Comparison of ENCODE assay signal across 9 cellular contexts in the genomic region with DNA sequence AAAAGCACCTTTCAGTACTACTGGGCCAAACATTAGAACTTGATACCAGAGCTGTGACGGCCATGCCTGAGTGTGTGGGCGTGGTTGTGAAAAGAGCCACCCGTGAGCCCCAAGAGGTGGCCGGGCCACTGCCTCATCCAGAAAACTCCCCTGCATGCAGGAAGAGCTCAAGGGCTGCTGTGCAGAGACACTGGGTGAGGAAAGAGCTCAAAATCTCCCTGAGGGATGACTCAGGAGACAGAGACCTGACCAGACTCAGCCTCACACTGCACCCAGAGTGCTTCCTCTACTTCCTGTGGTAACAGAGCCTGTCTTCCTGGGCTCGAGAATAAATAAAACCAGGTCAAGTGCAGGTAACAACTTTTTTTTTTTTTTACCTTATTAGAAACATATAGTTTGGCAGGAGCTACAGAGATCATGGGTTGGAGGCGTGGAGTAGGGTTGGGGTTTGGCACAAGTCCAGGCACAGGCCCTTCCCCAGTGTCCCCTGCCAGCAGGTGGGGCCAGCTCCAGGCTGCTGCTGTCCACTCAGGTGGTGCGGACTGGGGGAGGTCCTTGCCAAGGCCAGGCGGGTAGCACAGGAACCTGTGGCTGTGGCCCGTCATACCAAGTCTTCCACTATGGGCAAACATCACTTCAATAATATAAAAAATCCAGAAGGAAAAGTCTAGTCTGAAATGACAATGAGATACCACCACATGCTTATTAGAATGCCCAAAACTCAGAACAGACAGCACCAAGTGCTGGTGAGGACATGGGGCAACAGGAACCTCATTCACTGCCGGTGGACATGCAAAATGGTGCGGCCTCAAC. TPM values are rescaled to one million over a fixed set of nuclear protein-coding genes. Genes with fewer than 3 reads are reported as not detected.
DNase-seq lines count a peak whose midpoint lies in the region; ATAC-seq lines count a peak whose summit lies in the region.
"Had no signal": no experiment of that assay in that cellular context is flagged by ENCODE, and none has a peak within 500 bp of the region (broad histone marks: within the 10 kb centered on the region; RNA-seq: fewer than 3 reads in every experiment).

No MANE protein-coding gene starts in this region.

- no peaks in the 10 kb centered on the region for H3K9me3 Mint-ChIP-seq in activated naive CD4-positive, alpha-beta T cell treated with anti-CD3 and anti-CD28 coated beads, Interleukin-2, amount 50 U/mL, for 24 hours
- H3K9me3 Mint-ChIP-seq: brain had no signal

- peak overlapping the region; percentile 67 for H3K4me3 Mint-ChIP-seq in activated naive CD4-positive, alpha-beta T cell treated with anti-CD3 and anti-CD28 coated beads, Interleukin-2, amount 50 U/mL, for 24 hours
- H3K4me3 Mint-ChIP-seq: brain had no signal

- peaks cover 71% of the 10 kb centered on the region for H3K4me1 Mint-ChIP-seq in activated naive CD4-positive, alpha-beta T cell treated with anti-CD3 and anti-CD28 coated beads, Interleukin-2, amount 50 U/mL, for 24 hours

- ATAC-seq in HG03135 (IDR thresholded peaks at IDR 0.05; ENCODE audit: unreplicated experiment) (no peak), HG02981 (IDR thresholded peaks at IDR 0.05; ENCODE audit: unreplicated experiment) (no peak), HG03039 (IDR thresholded peaks at IDR 0.05; ENCODE audit: unreplicated experiment) (no peak)

- H3K36me3 Mint-ChIP-seq in activated naive CD4-positive, alpha-beta T cell treated with anti-CD3 and anti-CD28 coated beads, Interleukin-2, amount 50 U/mL, for 24 hours: no peaks in the 10 kb centered on the region
- H3K36me3 Mint-ChIP-seq: brain had no signal

- H3K27me3 Mint-ChIP-seq in activated naive CD4-positive, alpha-beta T cell treated with anti-CD3 and anti-CD28 coated beads, Interleukin-2, amount 50 U/mL, for 24 hours: no peaks in the 10 kb centered on the region
- H3K27me3 Mint-ChIP-seq: brain had no signal

- peak overlapping the region; percentile 59 for H3K27ac Mint-ChIP-seq in activated naive CD4-positive, alpha-beta T cell treated with anti-CD3 and anti-CD28 coated beads, Interleukin-2, amount 50 U/mL, for 24 hours

- peak; percentile 17 to 28 for DNase-seq in stimulated activated CD4-positive, alpha-beta T cell treated with anti-CD3 and anti-CD28 coated beads, Interleukin-12 subunit alpha, Interleukin-12 subunit beta, amount 100 ng/mL, for 24 hours (ENCODE audit: low read depth in 2 of 2)
- no peak for DNase-seq in stimulated activated CD4-positive, alpha-beta T cell treated with anti-CD3 and anti-CD28 coated beads, Interleukin-2, amount 100 ng/mL, for 48 hours
- peak; percentile 33 to 59 for DNase-seq in SHP77 (lab: John Stamatoyannopoulos, UW)
- peak; percentile 40 to 73 for DNase-seq in lung microvascular endothelial cell (ENCODE audit: low read depth in 2 of 2)

RNA-seq across cellular contexts. Expression of gene ELL, which starts 25.5 kb away (rescaled TPM):
- 10.0 and 17.1 TPM in 2 replicates for total RNA-seq in lung microvascular endothelial cell

RNA-seq across cellular contexts. Expression of gene FKBP8, which starts 47.0 kb away (rescaled TPM):
- total RNA-seq in lung microvascular endothelial cell: 137 and 167 TPM in 2 replicates

RNA-seq across cellular contexts. Expression of gene ISYNA1, which starts 58.4 kb away (rescaled TPM):
- 26.0 and 33.6 TPM in 2 replicates for total RNA-seq in lung microvascular endothelial cell

Comparison
In these comparisons a context has a peak if more than half of its experiments do, and no peak if none do; other contexts are left out.
1. DNase-seq: peak in stimulated activated CD4-positive, alpha-beta T cell treated with anti-CD3 and anti-CD28 coated beads, Interleukin-12 subunit alpha, Interleukin-12 subunit beta, amount 100 ng/mL, for 24 hours (2 of 2), SHP77 (2 of 2) and lung microvascular endothelial cell (2 of 2); none in stimulated activated CD4-positive, alpha-beta T cell treated with anti-CD3 and anti-CD28 coated beads, Interleukin-2, amount 100 ng/mL, for 48 hours (0 of 2).